ENCODE assay signal across 10 cellular contexts in genomic region chr14:37591311-37591940, GRCh38. TPM values are rescaled to one million over a fixed set of nuclear protein-coding genes. Genes with fewer than 3 reads are reported as not detected.
A peak's percentile ranks its signal among the peaks of the same experiment; 100 is the strongest.
DNase-seq lines count a peak whose midpoint lies in the region; ATAC-seq and TF ChIP-seq lines count a peak whose summit lies in the region.
"Had no signal": no experiment of that assay in that cellular context is flagged by ENCODE, and none has a peak within 500 bp of the region (broad histone marks: within the 10 kb centered on the region; RNA-seq: fewer than 3 reads in every experiment).

No MANE protein-coding gene starts in this region.

- no peak overlapping the region for H3K27ac Mint-ChIP-seq in chondrocyte (ENCODE audit: unreplicated experiment)
- H3K27ac Mint-ChIP-seq in nephron progenitor cell, result no peak overlapping the region
- no peak overlapping the region for H3K27ac Mint-ChIP-seq in activated T-helper 17 cell treated with anti-CD3 and anti-CD28 coated beads, Interleukin-2, amount 50 U/mL, for 72 hours

- H3K9me3 Mint-ChIP-seq in chondrocyte (ENCODE audit: low read depth), result no peaks in the 10 kb centered on the region
- H3K9me3 Mint-ChIP-seq in nephron progenitor cell, result no peaks in the 10 kb centered on the region
- peaks cover 7% of the 10 kb centered on the region for H3K9me3 Mint-ChIP-seq in activated T-helper 17 cell treated with anti-CD3 and anti-CD28 coated beads, Interleukin-2, amount 50 U/mL, for 72 hours

- ATAC-seq in activated T-helper 17 cell treated with anti-CD3 and anti-CD28 coated beads, Interleukin-2, amount 50 U/mL, for 72 hours (replicated peaks), result no peak
- ATAC-seq in GM21381 (IDR thresholded peaks at IDR 0.05; ENCODE audit: unreplicated experiment), result no peak

- peaks cover 72% of the 10 kb centered on the region for H3K27me3 Mint-ChIP-seq in chondrocyte (ENCODE audit: low read depth)
- peaks cover 99% of the 10 kb centered on the region for H3K27me3 Mint-ChIP-seq in nephron progenitor cell (ENCODE audit: low read depth, poor library complexity)
- H3K27me3 Mint-ChIP-seq in activated T-helper 17 cell treated with anti-CD3 and anti-CD28 coated beads, Interleukin-2, amount 50 U/mL, for 72 hours, result peaks cover 61% of the 10 kb centered on the region

- DNase-seq in DMS79 treated with DMSO at 0.1 percent for 48 hours (lab: John Stamatoyannopoulos, UW) (peak; percentile 88), NCI-H1105 treated with DMSO at 0.1 percent for 48 hours (lab: John Stamatoyannopoulos, UW) (peak; percentile 70), chondrocyte (ENCODE audit: low spot score) (no peak), nephron progenitor cell (peak; percentile 61), SKM-1 treated with dmso at 0.1 percent for 144 hours (lab: John Stamatoyannopoulos, UW; ENCODE audit: unreplicated experiment) (no peak), NOMO-1 treated with DMSO at 0.1 percent for 48 hours (lab: John Stamatoyannopoulos, UW; ENCODE audit: unreplicated experiment) (no peak)

- TF ChIP-seq CTCF in chondrocyte (IDR thresholded peaks at IDR 0.05) (peak; percentile 43), nephron progenitor cell (IDR thresholded peaks at IDR 0.05) (peak; percentile 29)

- H3K4me3 Mint-ChIP-seq in chondrocyte (ENCODE audit: unreplicated experiment) (no peak overlapping the region), nephron progenitor cell (peak overlapping the region; percentile 68)
- H3K4me3 Mint-ChIP-seq in activated T-helper 17 cell treated with anti-CD3 and anti-CD28 coated beads, Interleukin-2, amount 50 U/mL, for 72 hours, result no peak overlapping the region

- peaks cover 3% of the 10 kb centered on the region for H3K36me3 Mint-ChIP-seq in chondrocyte (ENCODE audit: low read depth)
- H3K36me3 Mint-ChIP-seq in nephron progenitor cell (ENCODE audit: low read depth), result no peaks in the 10 kb centered on the region
- peaks cover 24% of the 10 kb centered on the region for H3K36me3 Mint-ChIP-seq in activated T-helper 17 cell treated with anti-CD3 and anti-CD28 coated beads, Interleukin-2, amount 50 U/mL, for 72 hours (ENCODE audit: low read depth)

- H3K4me1 Mint-ChIP-seq in chondrocyte (ENCODE audit: low read depth), result peaks cover 25% of the 10 kb centered on the region
- H3K4me1 Mint-ChIP-seq in nephron progenitor cell, result peaks cover 36% of the 10 kb centered on the region
- peaks cover 7% of the 10 kb centered on the region for H3K4me1 Mint-ChIP-seq in activated T-helper 17 cell treated with anti-CD3 and anti-CD28 coated beads, Interleukin-2, amount 50 U/mL, for 72 hours

RNA-seq across cellular contexts. Expression of gene FOXA1, which starts 3.6 kb away (rescaled TPM):
- not detected in 3 replicates for total RNA-seq in chondrocyte
- total RNA-seq in activated T-helper 17 cell treated with anti-CD3 and anti-CD28 coated beads, Interleukin-2, amount 50 U/mL, for 72 hours, result under 1 TPM in 1 of 2 donors, not detected in 1; 0.21 TPM
- total RNA-seq: frontal cortex, tibial nerve had no signal

RNA-seq across cellular contexts. Expression of gene TTC6, which starts 4.0 kb away (rescaled TPM):
- not detected in 3 replicates for total RNA-seq in chondrocyte
- total RNA-seq in activated T-helper 17 cell treated with anti-CD3 and anti-CD28 coated beads, Interleukin-2, amount 50 U/mL, for 72 hours, result not detected
- total RNA-seq: tibial nerve had no signal

Comparison
In these comparisons a context has a peak if more than half of its experiments do, and no peak if none do; other contexts are left out.
1. DNase-seq: peak in DMS79 treated with DMSO at 0.1 percent for 48 hours (single experiment), NCI-H1105 treated with DMSO at 0.1 percent for 48 hours (single experiment) and nephron progenitor cell (single experiment); none in chondrocyte (single experiment), SKM-1 treated with dmso at 0.1 percent for 144 hours (single experiment) and NOMO-1 treated with DMSO at 0.1 percent for 48 hours (single experiment).